Comparison of ENCODE assay signal across 9 cellular contexts in the genomic region with DNA sequence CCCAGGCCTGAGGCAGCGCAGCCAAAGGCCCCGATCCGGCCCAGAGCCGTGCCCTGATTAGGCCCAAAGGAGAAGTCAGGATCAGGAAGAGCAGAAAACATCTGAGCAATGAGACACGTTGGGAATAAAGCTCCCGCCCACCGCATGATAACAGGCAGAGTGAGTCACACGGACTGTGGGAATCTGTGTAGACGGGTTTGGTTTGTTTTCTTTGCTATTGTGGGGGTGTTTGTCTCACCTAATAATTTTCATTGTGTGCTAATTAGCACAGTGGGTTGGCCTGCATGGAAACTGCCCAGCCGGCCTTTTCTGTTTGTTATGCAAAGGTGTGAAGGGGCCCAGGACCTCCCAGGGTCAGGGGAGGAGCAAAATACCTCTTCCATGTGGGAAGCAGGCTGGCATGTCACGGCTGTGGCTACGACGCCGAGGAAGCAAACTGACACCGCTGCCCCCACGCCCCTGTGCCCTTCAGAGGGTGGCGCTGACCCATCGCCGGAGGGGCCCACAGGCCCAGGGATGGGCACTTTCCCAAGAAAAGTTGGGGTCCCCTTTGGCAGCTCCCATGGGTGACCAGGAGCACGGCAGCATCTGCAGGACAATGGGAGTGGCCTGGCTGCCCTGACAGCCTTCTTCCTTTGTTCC.
A peak's percentile ranks its signal among the peaks of the same experiment; 100 is the strongest.
DNase-seq lines count a peak whose midpoint lies in the region; ATAC-seq and TF ChIP-seq lines count a peak whose summit lies in the region.
"Had no signal": no experiment of that assay in that cellular context is flagged by ENCODE, and none has a peak within 500 bp of the region (broad histone marks: within the 10 kb centered on the region; RNA-seq: fewer than 3 reads in every experiment).

No MANE protein-coding gene starts in this region.

- H4K20me1 ChIP-seq in GM23248 (ENCODE audit: insufficient read depth) = no peaks in the 10 kb centered on the region

- H3K36me3 ChIP-seq in GM23248 (ENCODE audit: low read depth) = no peaks in the 10 kb centered on the region
- no peaks in the 10 kb centered on the region for H3K36me3 ChIP-seq in heart right ventricle

- peaks cover 9% of the 10 kb centered on the region; the same call in 1 of the 2 replicates for H3K4me1 ChIP-seq in GM23248 (ENCODE audit: insufficient read depth)
- H3K4me1 ChIP-seq in heart right ventricle = peaks cover 0 to 16% (median 11%) of the 10 kb centered on the region in 9 donors

- 0 out of 2 replicates have a peak overlapping the region, but pooled peaks have one; percentile 62 for H2AFZ ChIP-seq in GM23248

- peak; percentile 92 for DNase-seq in GM23248
- DNase-seq in WTC11 (ENCODE audit: low spot score) = peak; percentile 40
- DNase-seq in heart right ventricle = peak; percentile 55 to 69
- peak; percentile 49 for DNase-seq in renal cortical epithelial cell (ENCODE audit: low read depth)
- no peak for DNase-seq in putamen (ENCODE audit: low spot score)
- no peak for DNase-seq in NCI-H2107 (lab: John Stamatoyannopoulos, UW)
- DNase-seq: GF-D8 had no signal

- TF ChIP-seq CTCF in WTC11 (IDR thresholded peaks at IDR 0.05) = no peak
- no peak for TF ChIP-seq CTCF in heart right ventricle (IDR thresholded peaks at IDR 0.05)

- no peak overlapping the region for H3K27ac ChIP-seq in GM23248
- peak overlapping the region in 6 of 10 donors; percentile 35 to 76 (median 57) for H3K27ac ChIP-seq in heart right ventricle

- CTCF ChIA-PET in WTC11 (lab: Charles Lee) = interaction anchor here (0.6 to 0.9 kb wide), 2 partner anchors 9 to 133 kb away, joined by 4 to 5 read pairs; no protein-coding TSS in a partner anchor

- no peak overlapping the region for H3K4me2 ChIP-seq in GM23248 (ENCODE audit: unreplicated experiment)

- intact Hi-C loops in heart right ventricle (cut with DNase I) = no loop called here

- ATAC-seq in WTC11 (peak; percentile 29), heart right ventricle (peak; percentile 58 to 88 (median 84)), GM18873 (IDR thresholded peaks at IDR 0.05; ENCODE audit: low FRiP score, unreplicated experiment) (no peak), GM18867 (IDR thresholded peaks at IDR 0.05; ENCODE audit: unreplicated experiment) (no peak)

- no peak overlapping the region for H3K4me3 Mint-ChIP-seq in WTC11

- H3K36me3 Mint-ChIP-seq in WTC11 = no peaks in the 10 kb centered on the region

- H3K79me2 ChIP-seq in GM23248 (ENCODE audit: insufficient read depth) = no peaks in the 10 kb centered on the region

- no peaks in the 10 kb centered on the region for H3K9me3 Mint-ChIP-seq in WTC11

- in situ Hi-C loops in GM23248 (cut with MboI) = no loop called here

- H3K9ac ChIP-seq in GM23248 = peak overlapping the region; percentile 54

- H3K9me2 ChIP-seq in GM23248 (ENCODE audit: insufficient read depth) = no peaks in the 10 kb centered on the region

- H3K4me3 ChIP-seq in GM23248 = no peak overlapping the region
- no peak overlapping the region for H3K4me3 ChIP-seq in heart right ventricle

- H3K27me3 ChIP-seq in GM23248 (replicated peaks; ENCODE audit: insufficient read depth) = peaks cover 15% of the 10 kb centered on the region
- H3K27me3 ChIP-seq in heart right ventricle = peaks cover 0 to 26% (median 2%) of the 10 kb centered on the region in 7 donors

- 72 to 76% methylated on average over 20 of the region's 20 CpGs for WGBS in GM23248 (ENCODE audit: low coverage in 1 of 2, low lambda C conversion rate in 2 of 2, missing lambda C conversion rate in 2 of 2), 2 experiments
- 61 to 70% methylated on average over 20 of the region's 20 CpGs for WGBS in heart right ventricle, 2 donors

- no peaks in the 10 kb centered on the region for H3F3A ChIP-seq in GM23248 (ENCODE audit: insufficient read depth)

- POLR2A ChIA-PET in WTC11 (lab: Charles Lee) = no interaction called here

- H3K27ac Mint-ChIP-seq in WTC11 = no peak overlapping the region

- H3K9me3 ChIP-seq in GM23248 (ENCODE audit: low read depth) (no peaks in the 10 kb centered on the region), heart right ventricle (no peaks in the 10 kb centered on the region)

- H3K27me3 Mint-ChIP-seq in WTC11 (ENCODE audit: low read depth) = peaks cover 5% of the 10 kb centered on the region; the same call in 1 of the 2 replicates

- H3K4me1 Mint-ChIP-seq in WTC11 = peaks cover 10% of the 10 kb centered on the region

TF ChIP-seq in WTC11, 78 proteins besides CTCF, POLR2A, EP300 and RAD21 (continues in another document):
- TF ChIP-seq, protein P1, sequence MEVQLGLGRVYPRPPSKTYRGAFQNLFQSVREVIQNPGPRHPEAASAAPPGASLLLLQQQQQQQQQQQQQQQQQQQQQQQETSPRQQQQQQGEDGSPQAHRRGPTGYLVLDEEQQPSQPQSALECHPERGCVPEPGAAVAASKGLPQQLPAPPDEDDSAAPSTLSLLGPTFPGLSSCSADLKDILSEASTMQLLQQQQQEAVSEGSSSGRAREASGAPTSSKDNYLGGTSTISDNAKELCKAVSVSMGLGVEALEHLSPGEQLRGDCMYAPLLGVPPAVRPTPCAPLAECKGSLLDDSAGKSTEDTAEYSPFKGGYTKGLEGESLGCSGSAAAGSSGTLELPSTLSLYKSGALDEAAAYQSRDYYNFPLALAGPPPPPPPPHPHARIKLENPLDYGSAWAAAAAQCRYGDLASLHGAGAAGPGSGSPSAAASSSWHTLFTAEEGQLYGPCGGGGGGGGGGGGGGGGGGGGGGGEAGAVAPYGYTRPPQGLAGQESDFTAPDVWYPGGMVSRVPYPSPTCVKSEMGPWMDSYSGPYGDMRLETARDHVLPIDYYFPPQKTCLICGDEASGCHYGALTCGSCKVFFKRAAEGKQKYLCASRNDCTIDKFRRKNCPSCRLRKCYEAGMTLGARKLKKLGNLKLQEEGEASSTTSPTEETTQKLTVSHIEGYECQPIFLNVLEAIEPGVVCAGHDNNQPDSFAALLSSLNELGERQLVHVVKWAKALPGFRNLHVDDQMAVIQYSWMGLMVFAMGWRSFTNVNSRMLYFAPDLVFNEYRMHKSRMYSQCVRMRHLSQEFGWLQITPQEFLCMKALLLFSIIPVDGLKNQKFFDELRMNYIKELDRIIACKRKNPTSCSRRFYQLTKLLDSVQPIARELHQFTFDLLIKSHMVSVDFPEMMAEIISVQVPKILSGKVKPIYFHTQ (CRISPR knock-in tag; IDR thresholded peaks at IDR 0.05) = no peak
- TF ChIP-seq, protein P2, sequence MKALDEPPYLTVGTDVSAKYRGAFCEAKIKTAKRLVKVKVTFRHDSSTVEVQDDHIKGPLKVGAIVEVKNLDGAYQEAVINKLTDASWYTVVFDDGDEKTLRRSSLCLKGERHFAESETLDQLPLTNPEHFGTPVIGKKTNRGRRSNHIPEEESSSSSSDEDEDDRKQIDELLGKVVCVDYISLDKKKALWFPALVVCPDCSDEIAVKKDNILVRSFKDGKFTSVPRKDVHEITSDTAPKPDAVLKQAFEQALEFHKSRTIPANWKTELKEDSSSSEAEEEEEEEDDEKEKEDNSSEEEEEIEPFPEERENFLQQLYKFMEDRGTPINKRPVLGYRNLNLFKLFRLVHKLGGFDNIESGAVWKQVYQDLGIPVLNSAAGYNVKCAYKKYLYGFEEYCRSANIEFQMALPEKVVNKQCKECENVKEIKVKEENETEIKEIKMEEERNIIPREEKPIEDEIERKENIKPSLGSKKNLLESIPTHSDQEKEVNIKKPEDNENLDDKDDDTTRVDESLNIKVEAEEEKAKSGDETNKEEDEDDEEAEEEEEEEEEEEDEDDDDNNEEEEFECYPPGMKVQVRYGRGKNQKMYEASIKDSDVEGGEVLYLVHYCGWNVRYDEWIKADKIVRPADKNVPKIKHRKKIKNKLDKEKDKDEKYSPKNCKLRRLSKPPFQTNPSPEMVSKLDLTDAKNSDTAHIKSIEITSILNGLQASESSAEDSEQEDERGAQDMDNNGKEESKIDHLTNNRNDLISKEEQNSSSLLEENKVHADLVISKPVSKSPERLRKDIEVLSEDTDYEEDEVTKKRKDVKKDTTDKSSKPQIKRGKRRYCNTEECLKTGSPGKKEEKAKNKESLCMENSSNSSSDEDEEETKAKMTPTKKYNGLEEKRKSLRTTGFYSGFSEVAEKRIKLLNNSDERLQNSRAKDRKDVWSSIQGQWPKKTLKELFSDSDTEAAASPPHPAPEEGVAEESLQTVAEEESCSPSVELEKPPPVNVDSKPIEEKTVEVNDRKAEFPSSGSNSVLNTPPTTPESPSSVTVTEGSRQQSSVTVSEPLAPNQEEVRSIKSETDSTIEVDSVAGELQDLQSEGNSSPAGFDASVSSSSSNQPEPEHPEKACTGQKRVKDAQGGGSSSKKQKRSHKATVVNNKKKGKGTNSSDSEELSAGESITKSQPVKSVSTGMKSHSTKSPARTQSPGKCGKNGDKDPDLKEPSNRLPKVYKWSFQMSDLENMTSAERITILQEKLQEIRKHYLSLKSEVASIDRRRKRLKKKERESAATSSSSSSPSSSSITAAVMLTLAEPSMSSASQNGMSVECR (CRISPR knock-in tag; IDR thresholded peaks at IDR 0.05; ENCODE audit: borderline replicate concordance) = no peak
- TF ChIP-seq HMGA2 (CRISPR knock-in tag; IDR thresholded peaks at IDR 0.05) = no peak
- peak; percentile 70; the same call in 1 of the 2 replicates for TF ChIP-seq FOXP1 (CRISPR knock-in tag; IDR thresholded peaks at IDR 0.05; ENCODE audit: borderline replicate concordance)
- TF ChIP-seq ZNF138 (CRISPR knock-in tag; conservative IDR thresholded peaks at IDR 0.05) = no peak
- TF ChIP-seq, protein P3, sequence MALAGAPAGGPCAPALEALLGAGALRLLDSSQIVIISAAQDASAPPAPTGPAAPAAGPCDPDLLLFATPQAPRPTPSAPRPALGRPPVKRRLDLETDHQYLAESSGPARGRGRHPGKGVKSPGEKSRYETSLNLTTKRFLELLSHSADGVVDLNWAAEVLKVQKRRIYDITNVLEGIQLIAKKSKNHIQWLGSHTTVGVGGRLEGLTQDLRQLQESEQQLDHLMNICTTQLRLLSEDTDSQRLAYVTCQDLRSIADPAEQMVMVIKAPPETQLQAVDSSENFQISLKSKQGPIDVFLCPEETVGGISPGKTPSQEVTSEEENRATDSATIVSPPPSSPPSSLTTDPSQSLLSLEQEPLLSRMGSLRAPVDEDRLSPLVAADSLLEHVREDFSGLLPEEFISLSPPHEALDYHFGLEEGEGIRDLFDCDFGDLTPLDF (CRISPR knock-in tag; IDR thresholded peaks at IDR 0.05) = 0 out of 2 replicates have a peak, but pooled peaks have one; percentile 67
- TF ChIP-seq ZNF232 (CRISPR knock-in tag; IDR thresholded peaks at IDR 0.05) = no peak
- no peak for TF ChIP-seq OVOL2 (CRISPR knock-in tag; IDR thresholded peaks at IDR 0.05; ENCODE audit: borderline replicate concordance)
- no peak for TF ChIP-seq ETV6 (CRISPR knock-in tag; IDR thresholded peaks at IDR 0.05)
- TF ChIP-seq MYBL2 (CRISPR knock-in tag; IDR thresholded peaks at IDR 0.05) = 0 out of 2 replicates have a peak, but pooled peaks have one; percentile 54
- TF ChIP-seq, protein P4, sequence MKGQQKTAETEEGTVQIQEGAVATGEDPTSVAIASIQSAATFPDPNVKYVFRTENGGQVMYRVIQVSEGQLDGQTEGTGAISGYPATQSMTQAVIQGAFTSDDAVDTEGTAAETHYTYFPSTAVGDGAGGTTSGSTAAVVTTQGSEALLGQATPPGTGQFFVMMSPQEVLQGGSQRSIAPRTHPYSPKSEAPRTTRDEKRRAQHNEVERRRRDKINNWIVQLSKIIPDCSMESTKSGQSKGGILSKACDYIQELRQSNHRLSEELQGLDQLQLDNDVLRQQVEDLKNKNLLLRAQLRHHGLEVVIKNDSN (CRISPR knock-in tag; IDR thresholded peaks at IDR 0.05) = no peak

Comparison
In these comparisons a context has a peak if more than half of its experiments do, and no peak if none do; other contexts are left out.
1. DNase-seq: peak in GM23248 (single experiment), WTC11 (single experiment), heart right ventricle (2 of 2) and renal cortical epithelial cell (single experiment); none in putamen (single experiment) and NCI-H2107 (single experiment).
2. ATAC-seq: peak in WTC11 (single experiment) and heart right ventricle (8 of 8); none in GM18873 (single experiment) and GM18867 (single experiment).